In genomic region chr6:3260772-3261517, GRCh38 we compare ENCODE assay signal across 10 cellular contexts. TPM values are rescaled to one million over a fixed set of nuclear protein-coding genes. Genes with fewer than 3 reads are reported as not detected.
A peak's percentile ranks its signal among the peaks of the same experiment; 100 is the strongest.
DNase-seq lines count a peak whose midpoint lies in the region; TF ChIP-seq lines count a peak whose summit lies in the region.
"Had no signal": no experiment of that assay in that cellular context is flagged by ENCODE, and none has a peak within 500 bp of the region (broad histone marks: within the 10 kb centered on the region; RNA-seq: fewer than 3 reads in every experiment).

No MANE protein-coding gene starts in this region.

- peak overlapping the region; percentile 94 for H3K4me2 ChIP-seq in BLaER1
- H3K4me2 ChIP-seq in mesendoderm (ENCODE audit: low read length), result peak overlapping the region; percentile 11

- no peak overlapping the region for H2BK120ac ChIP-seq in mesendoderm (ENCODE audit: low read depth, low read length)

- peak overlapping the region; percentile 52 for H3K27ac Mint-ChIP-seq in activated naive CD8-positive, alpha-beta T cell treated with anti-CD3 and anti-CD28 coated beads for 36 hours

- no peak for DNase-seq in activated naive CD8-positive, alpha-beta T cell treated with anti-CD3 and anti-CD28 coated beads for 36 hours
- DNase-seq in mesendoderm (no peak), SHP77 treated with DMSO at 0.1 percent for 48 hours (lab: John Stamatoyannopoulos, UW) (no peak), GM13976 (ENCODE audit: low spot score) (no peak), NCI-H1417 (lab: John Stamatoyannopoulos, UW) (no peak), SW 1271 (lab: John Stamatoyannopoulos, UW) (no peak)
- DNase-seq: SJCRH30; stimulated activated CD4-positive, alpha-beta T cell treated with anti-CD3 and anti-CD28 coated beads, Interleukin-1b, Interleukin-23, amount 100 ng/mL, for 48 hours had no signal

- H4K8ac ChIP-seq in mesendoderm (ENCODE audit: low read depth, low read length), result no peak overlapping the region

- H3K56ac ChIP-seq in mesendoderm (ENCODE audit: low read length), result peak overlapping the region; percentile 63

- H2AK5ac ChIP-seq in mesendoderm (ENCODE audit: low read length), result no peak overlapping the region

- H3K27me3 ChIP-seq in BLaER1, result no peaks in the 10 kb centered on the region
- no peaks in the 10 kb centered on the region for H3K27me3 ChIP-seq in mesendoderm (ENCODE audit: insufficient read depth, low read length, poor library complexity)
- H3K27me3 ChIP-seq: SJCRH30 had no signal

- H3K27me3 Mint-ChIP-seq in activated naive CD8-positive, alpha-beta T cell treated with anti-CD3 and anti-CD28 coated beads for 36 hours, result no peaks in the 10 kb centered on the region

- H3K27ac ChIP-seq in BLaER1 (0 out of 2 replicates have a peak overlapping the region, but pooled peaks have one; percentile 92), HEK293 (ENCODE audit: extremely low read depth, low read depth, low read length) (no peak overlapping the region), mesendoderm (ENCODE audit: low read depth, low read length) (no peak overlapping the region)
- H3K27ac ChIP-seq: SJCRH30 had no signal

- H3K79me1 ChIP-seq in mesendoderm (ENCODE audit: low read length), result peaks cover 18% of the 10 kb centered on the region

- H3K9me3 ChIP-seq in BLaER1 (no peaks in the 10 kb centered on the region), HEK293 (ENCODE audit: control insufficient read depth, insufficient read depth, low read depth, low read length) (no peaks in the 10 kb centered on the region)
- H3K9me3 ChIP-seq: SJCRH30 had no signal

- POLR2A ChIA-PET in HEK293 (lab: Yijun Ruan, JAX), result interaction anchor here (0.7 to 2.8 kb wide), 3 partner anchors 98 to 133 kb away, joined by 3 to 14 read pairs (median 7); partner anchors contain the start of gene TUBB2A

- CTCF ChIA-PET in HEK293 (lab: Yijun Ruan, JAX), result interaction anchor here (0.8 to 1.9 kb wide), 4 partner anchors 9 to 272 kb away, joined by 3 to 10 read pairs (median 3); no protein-coding TSS in a partner anchor

- peaks cover 30% of the 10 kb centered on the region for H3K36me3 Mint-ChIP-seq in activated naive CD8-positive, alpha-beta T cell treated with anti-CD3 and anti-CD28 coated beads for 36 hours

- H2BK15ac ChIP-seq in mesendoderm (replicated peaks; ENCODE audit: low read depth), result no peak overlapping the region

- peaks cover 31% of the 10 kb centered on the region for H3K4me1 ChIP-seq in BLaER1
- H3K4me1 ChIP-seq in HEK293 (ENCODE audit: control insufficient read depth, insufficient read depth, low read length), result peaks cover 10% of the 10 kb centered on the region; the same call in 1 of the 2 replicates
- peaks cover 3% of the 10 kb centered on the region for H3K4me1 ChIP-seq in mesendoderm (ENCODE audit: control insufficient read depth, low read depth, low read length)

- peaks cover 59% of the 10 kb centered on the region for H3K79me2 ChIP-seq in mesendoderm (ENCODE audit: control insufficient read depth, insufficient read depth, low read length)

- peak overlapping the region; percentile 95 for H3K4me3 Mint-ChIP-seq in activated naive CD8-positive, alpha-beta T cell treated with anti-CD3 and anti-CD28 coated beads for 36 hours

- no peak overlapping the region for H3K4ac ChIP-seq in mesendoderm (ENCODE audit: low read depth, low read length)

- TF ChIP-seq CTCF in HEK293 (tag by site-specific recombination; IDR thresholded peaks at IDR 0.05) (no peak), GM13976 (IDR thresholded peaks at IDR 0.05; ENCODE audit: borderline replicate concordance, control extremely low read depth, extremely low read depth, insufficient read depth, missing control alignments) (no peak)

- in situ Hi-C loops in GM13976 (cut with MboI; ENCODE audit: low sequenced_read_pairs, unreplicated experiment), result no loop called here

- H3K4me1 Mint-ChIP-seq in activated naive CD8-positive, alpha-beta T cell treated with anti-CD3 and anti-CD28 coated beads for 36 hours, result peaks cover 42% of the 10 kb centered on the region

- H3K36me3 ChIP-seq in BLaER1 (peaks cover 51% of the 10 kb centered on the region), HEK293 (ENCODE audit: control insufficient read depth in 2 of 2, insufficient read depth in 1 of 2, low read length in 2 of 2) (peaks cover 0 to 43% of the 10 kb centered on the region in 2 experiments; a peak in 2 of 3 replicates), mesendoderm (ENCODE audit: control insufficient read depth, insufficient read depth, low read length) (peaks cover 3% of the 10 kb centered on the region)

- H3K9ac ChIP-seq in BLaER1 (peak overlapping the region; percentile 93; the same call in 1 of the 2 replicates), mesendoderm (ENCODE audit: low read length) (peak overlapping the region; percentile 39)

- H4K5ac ChIP-seq in mesendoderm (ENCODE audit: low read length), result no peak overlapping the region

- peaks cover 58% of the 10 kb centered on the region for H4K20me1 ChIP-seq in BLaER1

- H3K4me3 ChIP-seq in BLaER1 (peak overlapping the region; percentile 100; the same call in 1 of the 2 replicates), HEK293 (ENCODE audit: low read depth, low read length) (no peak overlapping the region), mesendoderm (ENCODE audit: low read length) (no peak overlapping the region)
- H3K4me3 ChIP-seq: SJCRH30 had no signal

- no CpG with 5 or more reads among the region's 17 CpGs for WGBS in mesendoderm (ENCODE audit: extremely low coverage, insufficient coverage, low lambda C conversion rate)

- H3K9me3 Mint-ChIP-seq in activated naive CD8-positive, alpha-beta T cell treated with anti-CD3 and anti-CD28 coated beads for 36 hours, result no peaks in the 10 kb centered on the region

- no peak overlapping the region for H2BK5ac ChIP-seq in mesendoderm (ENCODE audit: low read length)

- H3K23ac ChIP-seq in mesendoderm (ENCODE audit: low read length), result peak overlapping the region; percentile 50

- H3K18ac ChIP-seq in mesendoderm (ENCODE audit: low read length), result no peak overlapping the region

TF ChIP-seq in HEK293, 187 proteins besides CTCF, POLR2A, EP300 and RAD21:
- TF ChIP-seq ZNF792 (tag by site-specific recombination; IDR thresholded peaks at IDR 0.05), result no peak
- peak; percentile 13; the same call in 1 of the 2 replicates for TF ChIP-seq ZBTB6 (tag by site-specific recombination; IDR thresholded peaks at IDR 0.05)

RNA-seq across cellular contexts. Expression of gene PSMG4, which starts 2.2 kb away (rescaled TPM):
- total RNA-seq in activated naive CD8-positive, alpha-beta T cell treated with anti-CD3 and anti-CD28 coated beads for 36 hours, result 10 to 100 TPM; 36.4 to 38.1 TPM
- 53.4 TPM for polyA plus RNA-seq in mesendoderm (2013, experiment 1 of 2)
- 51.8 TPM for polyA plus RNA-seq in mesendoderm (2013, experiment 2 of 2)

RNA-seq across cellular contexts. Expression of gene TUBB2B, which starts 33.5 kb away (rescaled TPM):
- total RNA-seq in activated naive CD8-positive, alpha-beta T cell treated with anti-CD3 and anti-CD28 coated beads for 36 hours, result under 1 TPM; 0.25 to 0.28 TPM
- polyA plus RNA-seq in mesendoderm (2013, experiment 1 of 2), result 1,328 TPM
- polyA plus RNA-seq in mesendoderm (2013, experiment 2 of 2), result 1,392 TPM
